In the genomic region with DNA sequence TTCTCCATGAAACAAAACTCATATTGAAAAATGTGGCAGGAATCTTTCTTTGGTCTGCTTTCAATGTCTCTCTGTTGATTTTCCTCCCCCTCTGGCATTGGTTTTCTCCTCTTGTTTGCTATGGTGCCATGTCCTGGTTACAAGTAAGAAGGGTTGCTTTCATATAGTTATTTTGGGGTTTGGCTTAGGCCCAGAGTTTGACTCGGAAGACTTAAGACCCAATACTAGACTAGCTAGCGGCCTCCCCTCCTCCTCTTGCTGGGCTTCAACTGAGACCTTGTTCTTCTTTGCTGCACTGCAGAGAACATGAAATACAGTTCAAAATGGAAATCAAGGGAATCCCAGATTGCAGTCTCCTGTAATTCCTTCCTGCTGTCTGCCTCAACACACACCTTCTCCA, we compare ENCODE assay signal across 19 cellular contexts. TPM values are rescaled to one million over a fixed set of nuclear protein-coding genes. Genes with fewer than 3 reads are reported as not detected.
DNase-seq lines count a peak whose midpoint lies in the region; TF ChIP-seq lines count a peak whose summit lies in the region.
"Had no signal": no experiment of that assay in that cellular context is flagged by ENCODE, and none has a peak within 500 bp of the region (broad histone marks: within the 10 kb centered on the region; RNA-seq: fewer than 3 reads in every experiment).

No MANE protein-coding gene starts in this region.

- H3K4me3 ChIP-seq in Peyer's patch = no peak overlapping the region
- H3K4me3 ChIP-seq: lung had no signal

- peaks cover 73% of the 10 kb centered on the region for H3K4me1 Mint-ChIP-seq in chondrocyte (ENCODE audit: low read depth)

- no peaks in the 10 kb centered on the region for H3K9me3 ChIP-seq in Peyer's patch

- H3K36me3 Mint-ChIP-seq in chondrocyte (ENCODE audit: low read depth) = peaks cover 1% of the 10 kb centered on the region
- H3K36me3 Mint-ChIP-seq: activated naive CD8-positive, alpha-beta T cell had no signal

- H3K27me3 Mint-ChIP-seq in chondrocyte (ENCODE audit: low read depth) = no peaks in the 10 kb centered on the region
- H3K27me3 Mint-ChIP-seq: activated CD8-positive, alpha-beta T cell treated with anti-CD3 and anti-CD28 coated beads for 36 hours; activated naive CD8-positive, alpha-beta T cell; natural killer cell treated with Interleukin-12 subunit alpha and Interleukin-12 subunit beta and Interleukin-15 and Interleukin-18, amount 100 ng/mL, for 72 hours had no signal

- peaks cover 0 to 26% (median 0%) of the 10 kb centered on the region in 3 donors for H3K36me3 ChIP-seq in Peyer's patch

- H3K27me3 ChIP-seq in Peyer's patch = no peaks in the 10 kb centered on the region

- H3K27ac Mint-ChIP-seq in chondrocyte (ENCODE audit: unreplicated experiment) = peak overlapping the region; percentile 78
- H3K27ac Mint-ChIP-seq: activated CD8-positive, alpha-beta T cell treated with anti-CD3 and anti-CD28 coated beads for 36 hours; activated naive CD8-positive, alpha-beta T cell; activated T-cell treated with anti-CD3 and anti-CD28 coated beads, Interleukin-2, amount 50 U/mL, for 72 hours; natural killer cell treated with Interleukin-12 subunit alpha and Interleukin-12 subunit beta and Interleukin-15 and Interleukin-18, amount 100 ng/mL, for 72 hours; T-helper 1 cell treated with Interleukin-12 subunit alpha and Interleukin-12 subunit beta and Interleukin-4 antibody, amounts not matched to agents 30 μg/mL and 1 μg/mL, for 36 hours had no signal

- H3K4me1 ChIP-seq in Peyer's patch = no peaks in the 10 kb centered on the region

- no peaks in the 10 kb centered on the region for H3K9me3 Mint-ChIP-seq in chondrocyte (ENCODE audit: low read depth)
- H3K9me3 Mint-ChIP-seq: activated CD8-positive, alpha-beta T cell treated with anti-CD3 and anti-CD28 coated beads for 36 hours; activated T-cell treated with anti-CD3 and anti-CD28 coated beads, Interleukin-2, amount 50 U/mL, for 72 hours; natural killer cell treated with Interleukin-12 subunit alpha and Interleukin-12 subunit beta and Interleukin-15 and Interleukin-18, amount 100 ng/mL, for 72 hours; T-helper 1 cell treated with Interleukin-12 subunit alpha and Interleukin-12 subunit beta and Interleukin-4 antibody, amounts not matched to agents 30 μg/mL and 1 μg/mL, for 36 hours had no signal

- H3K4me3 Mint-ChIP-seq in chondrocyte (ENCODE audit: unreplicated experiment) = no peak overlapping the region
- H3K4me3 Mint-ChIP-seq: activated CD8-positive, alpha-beta T cell treated with anti-CD3 and anti-CD28 coated beads for 36 hours; activated naive CD8-positive, alpha-beta T cell; activated T-cell treated with anti-CD3 and anti-CD28 coated beads, Interleukin-2, amount 50 U/mL, for 72 hours; natural killer cell treated with Interleukin-12 subunit alpha and Interleukin-12 subunit beta and Interleukin-15 and Interleukin-18, amount 100 ng/mL, for 72 hours; T-helper 1 cell treated with Interleukin-12 subunit alpha and Interleukin-12 subunit beta and Interleukin-4 antibody, amounts not matched to agents 30 μg/mL and 1 μg/mL, for 36 hours had no signal

- TF ChIP-seq POLR2A in Peyer's patch (IDR thresholded peaks at IDR 0.05) = no peak

- peak overlapping the region in 1 of 4 donors; percentile 8 for H3K27ac ChIP-seq in Peyer's patch

- TF ChIP-seq CTCF in chondrocyte (IDR thresholded peaks at IDR 0.05) = no peak
- TF ChIP-seq CTCF in Peyer's patch (IDR thresholded peaks at IDR 0.05) = no peak

- peak; percentile 37 for DNase-seq in LHCN-M2 (ENCODE audit: low read depth)
- no peak for DNase-seq in chondrocyte (ENCODE audit: low spot score)
- peak; percentile 43 for DNase-seq in medulla oblongata (ENCODE audit: extremely low spot score)
- peak; percentile 42 for DNase-seq in superior temporal gyrus (ENCODE audit: extremely low spot score)
- no peak for DNase-seq in Peyer's patch
- no peak for DNase-seq in DMS 273 treated with DMSO at 0.1 percent for 48 hours (lab: John Stamatoyannopoulos, UW)
- DNase-seq in stimulated activated CD4-positive, alpha-beta T cell treated with anti-CD3 and anti-CD28 coated beads, Interleukin-1b, Interleukin-23, amount 100 ng/mL, for 48 hours = no peak
- DNase-seq: activated CD8-positive, alpha-beta T cell treated with anti-CD3 and anti-CD28 coated beads for 36 hours; activated T-cell treated with anti-CD3 and anti-CD28 coated beads, Interleukin-2, amount 50 U/mL, for 72 hours; AML-193; Kasumi-1; NCI-H1436; NCI-H2227 treated with DMSO at 0.1 percent for 48 hours; stimulated activated naive CD8-positive, alpha-beta T cell treated with anti-CD3 and anti-CD28 coated beads, Interleukin-15, Interleukin-2, amounts not matched to agents 100 U/mL and 50 U/mL, for 24 hours had no signal

RNA-seq across cellular contexts. Expression of a gene that starts 30.0 kb away (rescaled TPM):
- total RNA-seq in LHCN-M2 (2014; rRNA removed) (0.17 and 0.32 TPM in 2 replicates), chondrocyte (3.5 to 4.5 TPM (median 4.3 TPM) in 3 replicates), Peyer's patch (1 to 10 TPM in 3 of 4 donors, under 1 TPM in 1; 0.83 to 9.9 (median 4.9) TPM)
- 0.06 TPM for polyA plus RNA-seq in LHCN-M2 (2012)
- total RNA-seq: HT-29 had no signal

Comparison
In these comparisons a context has a peak if more than half of its experiments do, and no peak if none do; other contexts are left out.
1. DNase-seq: peak in LHCN-M2 (single experiment), medulla oblongata (single experiment) and superior temporal gyrus (single experiment); none in chondrocyte (single experiment), Peyer's patch (0 of 3), DMS 273 treated with DMSO at 0.1 percent for 48 hours (single experiment) and stimulated activated CD4-positive, alpha-beta T cell treated with anti-CD3 and anti-CD28 coated beads, Interleukin-1b, Interleukin-23, amount 100 ng/mL, for 48 hours (single experiment).